1 cellular context compared by ENCODE assay signal in genomic region chr5:148583421-148583965, GRCh38.
TF ChIP-seq lines count a peak whose summit lies in the region.

No MANE protein-coding gene starts in this region.

TF ChIP-seq in HEK293, 187 proteins besides CTCF, POLR2A, EP300 and RAD21 (continued from another document):
- TF ChIP-seq ZNF513 (tag by site-specific recombination; IDR thresholded peaks at IDR 0.05): peak; percentile 70
